Comparison of ENCODE assay signal across 14 cellular contexts in genomic region chrX:9538544-9539045, GRCh38.
DNase-seq lines count a peak whose midpoint lies in the region; TF ChIP-seq lines count a peak whose summit lies in the region.
"Had no signal": no experiment of that assay in that cellular context is flagged by ENCODE, and none has a peak within 500 bp of the region (broad histone marks: within the 10 kb centered on the region; RNA-seq: fewer than 3 reads in every experiment).

No MANE protein-coding gene starts in this region.

- H3K9me2 ChIP-seq in hepatocyte (replicated peaks; ENCODE audit: insufficient read depth), result no peaks in the 10 kb centered on the region

- H3K18ac ChIP-seq in neuronal stem cell (ENCODE audit: low read length), result no peak overlapping the region

- peak; percentile 97 for DNase-seq in DMS 273 (lab: John Stamatoyannopoulos, UW; ENCODE audit: unreplicated experiment)
- peak; percentile 91 for DNase-seq in NCI-H1105 treated with DMSO at 0.1 percent for 48 hours (lab: John Stamatoyannopoulos, UW)
- peak; percentile 93 for DNase-seq in NCI-H524 treated with DMSO at 0.1 percent for 48 hours (lab: John Stamatoyannopoulos, UW)
- DNase-seq in hepatocyte (ENCODE audit: low spot score), result peak; percentile 35
- DNase-seq in CD4-positive, alpha-beta memory T cell, result no peak
- no peak for DNase-seq in KG1 (lab: John Stamatoyannopoulos, UW)
- no peak for DNase-seq in NK-92 treated with Interleukin-12 subunit alpha and Interleukin-12 subunit beta, amount 100 ng/mL, for 24 hours (lab: John Stamatoyannopoulos, UW)
- DNase-seq in neuronal stem cell (ENCODE audit: low spot score), result no peak
- DNase-seq: NCI-H526 treated with DMSO at 0.1 percent for 48 hours, T-helper 17 cell had no signal

- peaks cover 14 to 27% (median 19%) of the 10 kb centered on the region in 4 donors for H3K4me1 Mint-ChIP-seq in CD4-positive, alpha-beta memory T cell

- peaks cover 3% of the 10 kb centered on the region for H3K4me1 ChIP-seq in hepatocyte (ENCODE audit: insufficient read depth)
- peaks cover 11% of the 10 kb centered on the region for H3K4me1 ChIP-seq in CD4-positive, alpha-beta memory T cell (ENCODE audit: insufficient read depth, low read length)
- peaks cover 7 to 16% of the 10 kb centered on the region in 2 donors for H3K4me1 ChIP-seq in neuronal stem cell (ENCODE audit: control insufficient read depth in 2 of 2, insufficient read depth in 1 of 2, low read depth in 1 of 2, low read length in 2 of 2)

- no peak overlapping the region for H4K8ac ChIP-seq in neuronal stem cell (ENCODE audit: low read depth, low read length)

- CTCF ChIA-PET in CD4-positive, alpha-beta memory T cell (lab: Charles Lee; ENCODE audit: partially characterized antibody), result no interaction called here

- H3K4me3 ChIP-seq in hepatocyte, result no peak overlapping the region
- H3K4me3 ChIP-seq in CD4-positive, alpha-beta memory T cell (ENCODE audit: low read length in 2 of 2), result no peak overlapping the region
- no peak overlapping the region for H3K4me3 ChIP-seq in neuronal stem cell (ENCODE audit: low read length in 2 of 2)
- H3K4me3 ChIP-seq: BLaER1 had no signal

- no peak overlapping the region for H3K9ac ChIP-seq in neuronal stem cell (ENCODE audit: low read depth, low read length, poor library complexity)
- H3K9ac ChIP-seq: BLaER1 had no signal

- WGBS in hepatocyte (ENCODE audit: low lambda C conversion rate, missing lambda C conversion rate), result 52% methylated on average over 10 of the region's 10 CpGs
- no CpG with 5 or more reads among the region's 10 CpGs for WGBS in neuronal stem cell (ENCODE audit: extremely low coverage in 2 of 2, insufficient read length in 2 of 2, insufficient replicate concordance in 1 of 2), 2 donors

- H3K79me2 ChIP-seq in hepatocyte, result peaks cover 26% of the 10 kb centered on the region

- H3K27me3 ChIP-seq in hepatocyte (no peaks in the 10 kb centered on the region), neuronal stem cell (ENCODE audit: control insufficient read depth in 3 of 3, insufficient read depth in 3 of 3, low read depth in 1 of 3, low read length in 3 of 3) (no peaks in the 10 kb centered on the region)
- H3K27me3 ChIP-seq in CD4-positive, alpha-beta memory T cell (ENCODE audit: insufficient read depth, low read length), result no peaks in the 10 kb centered on the region
- H3K27me3 ChIP-seq: BLaER1 had no signal

- no peak overlapping the region for H3K23ac ChIP-seq in neuronal stem cell (ENCODE audit: low read depth, low read length, poor library complexity)

- no peak overlapping the region for H2BK15ac ChIP-seq in neuronal stem cell (ENCODE audit: low read length)

- no peaks in the 10 kb centered on the region for H3K36me3 ChIP-seq in hepatocyte (replicated peaks; ENCODE audit: insufficient read depth, low read depth)
- no peaks in the 10 kb centered on the region for H3K36me3 ChIP-seq in CD4-positive, alpha-beta memory T cell (ENCODE audit: insufficient read depth, low read length)
- H3K36me3 ChIP-seq in neuronal stem cell (replicated peaks in 1 of 2; ENCODE audit: control insufficient read depth in 2 of 2, insufficient read depth in 2 of 2, low read length in 2 of 2), result peaks cover 0 to 5% of the 10 kb centered on the region in 2 donors

- no peak overlapping the region for H2AK5ac ChIP-seq in neuronal stem cell (ENCODE audit: low read depth, low read length)

- no peaks in the 10 kb centered on the region for H3K27me3 Mint-ChIP-seq in CD4-positive, alpha-beta memory T cell
- H3K27me3 Mint-ChIP-seq: natural killer cell treated with Interleukin-12 subunit alpha and Interleukin-12 subunit beta and Interleukin-15 and Interleukin-18, amount 100 ng/mL, for 72 hours; stimulated activated memory B cell treated with anti-CD40 and anti-IgM and Interleukin-4, amounts not matched to agents 10 μg/mL and 1 μg/mL and 100 μg/mL, for 72 hours; T-helper 17 cell had no signal

- H3K79me1 ChIP-seq in neuronal stem cell (ENCODE audit: low read depth, low read length), result peaks cover 5% of the 10 kb centered on the region

- H2BK5ac ChIP-seq in neuronal stem cell (ENCODE audit: low read length), result no peak overlapping the region

- H3K4me2 ChIP-seq in hepatocyte, result peak overlapping the region; percentile 58
- H3K4me2 ChIP-seq in neuronal stem cell (ENCODE audit: insufficient read depth, low read length, poor library complexity, severe bottlenecking), result no peak overlapping the region
- H3K4me2 ChIP-seq: BLaER1 had no signal

- no peak overlapping the region for H4K91ac ChIP-seq in neuronal stem cell (ENCODE audit: low read depth, low read length, poor library complexity)

- H3K4me3 Mint-ChIP-seq in CD4-positive, alpha-beta memory T cell, result no peak overlapping the region
- H3K4me3 Mint-ChIP-seq: natural killer cell treated with Interleukin-12 subunit alpha and Interleukin-12 subunit beta and Interleukin-15 and Interleukin-18, amount 100 ng/mL, for 72 hours; stimulated activated memory B cell treated with anti-CD40 and anti-IgM and Interleukin-4, amounts not matched to agents 10 μg/mL and 1 μg/mL and 100 μg/mL, for 72 hours; T-helper 17 cell had no signal

- peak overlapping the region; percentile 46 for H3K27ac ChIP-seq in hepatocyte
- H3K27ac ChIP-seq in CD4-positive, alpha-beta memory T cell (ENCODE audit: low read depth, low read length), result no peak overlapping the region
- H3K27ac ChIP-seq in neuronal stem cell (replicated peaks; ENCODE audit: low read length), result no peak overlapping the region
- H3K27ac ChIP-seq: BLaER1, epithelial cell of prostate had no signal

- intact Hi-C loops in CD4-positive, alpha-beta memory T cell (cut with micrococcal nuclease), result no loop called here

- H4K20me1 ChIP-seq in hepatocyte (ENCODE audit: insufficient read depth, poor library complexity, severe bottlenecking), result no peaks in the 10 kb centered on the region

- H3K9me3 ChIP-seq in hepatocyte (ENCODE audit: low read depth) (no peaks in the 10 kb centered on the region), neuronal stem cell (replicated peaks in 1 of 2; ENCODE audit: control insufficient read depth in 2 of 2, insufficient read depth in 1 of 2, low read depth in 1 of 2, low read length in 2 of 2) (no peaks in the 10 kb centered on the region)
- H3K9me3 ChIP-seq in CD4-positive, alpha-beta memory T cell (ENCODE audit: control insufficient read depth in 1 of 2, low read length in 2 of 2), result no peaks in the 10 kb centered on the region

- no peak for TF ChIP-seq CTCF in hepatocyte (IDR thresholded peaks at IDR 0.05; ENCODE audit: poor library complexity)

- H2AFZ ChIP-seq in hepatocyte (no peak overlapping the region), neuronal stem cell (ENCODE audit: low read length) (no peak overlapping the region)

- no peak overlapping the region for H3K27ac Mint-ChIP-seq in CD4-positive, alpha-beta memory T cell
- H3K27ac Mint-ChIP-seq: stimulated activated memory B cell treated with anti-CD40 and anti-IgM and Interleukin-4, amounts not matched to agents 10 μg/mL and 1 μg/mL and 100 μg/mL, for 72 hours; T-helper 17 cell had no signal

- no peak overlapping the region for H3K14ac ChIP-seq in neuronal stem cell (ENCODE audit: low read length)

- no peak overlapping the region for H2BK12ac ChIP-seq in neuronal stem cell (ENCODE audit: low read length)

- no peaks in the 10 kb centered on the region for H3K9me3 Mint-ChIP-seq in CD4-positive, alpha-beta memory T cell
- H3K9me3 Mint-ChIP-seq: stimulated activated memory B cell treated with anti-CD40 and anti-IgM and Interleukin-4, amounts not matched to agents 10 μg/mL and 1 μg/mL and 100 μg/mL, for 72 hours had no signal

- no peak overlapping the region for H2BK120ac ChIP-seq in neuronal stem cell (ENCODE audit: low read depth, low read length)

- H3K36me3 Mint-ChIP-seq in CD4-positive, alpha-beta memory T cell, result peaks cover 6 to 12% of the 10 kb centered on the region in 2 donors

- no peak overlapping the region for H3K4ac ChIP-seq in neuronal stem cell (ENCODE audit: low read length)

- POLR2A ChIA-PET in CD4-positive, alpha-beta memory T cell (lab: Charles Lee; ENCODE audit: partially characterized antibody), result no interaction called here

Comparison
In these comparisons a context has a peak if more than half of its experiments do, and no peak if none do; other contexts are left out.
1. DNase-seq: peak in DMS 273 (single experiment), NCI-H1105 treated with DMSO at 0.1 percent for 48 hours (single experiment), NCI-H524 treated with DMSO at 0.1 percent for 48 hours (single experiment) and hepatocyte (single experiment); none in CD4-positive, alpha-beta memory T cell (0 of 5), KG1 (single experiment), NK-92 treated with Interleukin-12 subunit alpha and Interleukin-12 subunit beta, amount 100 ng/mL, for 24 hours (single experiment) and neuronal stem cell (single experiment).